26 cellular contexts compared by ENCODE assay signal in the genomic region with DNA sequence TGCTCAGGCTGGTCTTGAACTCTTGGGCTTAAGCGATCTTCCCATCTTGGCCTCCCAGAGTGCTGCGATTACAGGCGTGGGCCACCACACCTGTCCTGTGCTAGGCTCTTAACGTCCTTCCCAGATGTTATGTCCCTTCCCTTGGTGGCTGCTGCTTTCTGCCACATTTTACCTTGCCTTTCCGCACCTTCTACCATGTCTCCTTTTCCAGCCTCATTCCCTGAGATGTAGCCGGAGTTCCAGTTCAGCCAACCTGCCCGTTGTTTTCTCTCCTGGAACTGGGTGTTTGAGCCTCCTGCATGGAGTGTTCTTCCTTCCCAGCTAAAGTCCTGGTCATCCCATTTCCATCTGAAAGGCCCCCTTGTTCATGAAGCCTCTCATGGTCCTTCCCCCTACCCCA.
"Had no signal": no experiment of that assay in that cellular context is flagged by ENCODE, and none has a peak within 500 bp of the region (broad histone marks: within the 10 kb centered on the region; RNA-seq: fewer than 3 reads in every experiment).

No MANE protein-coding gene starts in this region.

- H3K36me3 ChIP-seq: adrenal gland, ascending aorta, brain microvascular endothelial cell, gastroesophageal sphincter, sigmoid colon, thoracic aorta, vagina had no signal

- H3K4me2 ChIP-seq: smooth muscle cell had no signal

- H3K27me3 ChIP-seq: adrenal gland, ascending aorta, brain microvascular endothelial cell, gastroesophageal sphincter, sigmoid colon, vagina had no signal

- H3K9me3 ChIP-seq: adrenal gland, ascending aorta, gastroesophageal sphincter, sigmoid colon, thoracic aorta, vagina had no signal

- H3K36me3 Mint-ChIP-seq: type B pancreatic cell had no signal

- FAIRE-seq: islet of Langerhans had no signal

- H3K4me3 Mint-ChIP-seq: activated CD8-positive, alpha-beta memory T cell treated with anti-CD3 and anti-CD28 coated beads, Interleukin-2, amount 10 ng/mL, durations not matched to agents 7 days and 5 days; activated CD8-positive, alpha-beta T cell treated with anti-CD3 and anti-CD28 coated beads for 36 hours; activated naive CD8-positive, alpha-beta T cell; type B pancreatic cell had no signal

- H3K27ac ChIP-seq: adrenal gland, ascending aorta, brain microvascular endothelial cell, epithelial cell of prostate, gastroesophageal sphincter, sigmoid colon, thoracic aorta, vagina had no signal

- ATAC-seq: activated CD8-positive, alpha-beta memory T cell treated with anti-CD3 and anti-CD28 coated beads, Interleukin-2, amount 10 ng/mL, durations not matched to agents 7 days and 5 days; activated CD8-positive, alpha-beta T cell treated with anti-CD3 and anti-CD28 coated beads for 36 hours; gastroesophageal sphincter; left cardiac atrium had no signal

- H3K9me3 Mint-ChIP-seq: activated CD8-positive, alpha-beta T cell treated with anti-CD3 and anti-CD28 coated beads for 36 hours; type B pancreatic cell had no signal

- H3K27ac Mint-ChIP-seq: activated CD8-positive, alpha-beta memory T cell treated with anti-CD3 and anti-CD28 coated beads, Interleukin-2, amount 10 ng/mL, durations not matched to agents 7 days and 5 days; activated CD8-positive, alpha-beta T cell treated with anti-CD3 and anti-CD28 coated beads for 36 hours; activated naive CD8-positive, alpha-beta T cell; progenitor cell of endocrine pancreas; type B pancreatic cell had no signal

- DNase-seq: activated CD4-positive, alpha-beta T cell treated with anti-CD3 and anti-CD28 coated beads for 4 hours; activated CD8-positive, alpha-beta memory T cell treated with anti-CD3 and anti-CD28 coated beads, Interleukin-2, amount 10 ng/mL, durations not matched to agents 7 days and 5 days; activated CD8-positive, alpha-beta T cell treated with anti-CD3 and anti-CD28 coated beads for 36 hours; activated gamma-delta T cell treated with Interleukin-2 at 50 U/mL for 16 hours; activated T-cell treated with anti-CD3 and anti-CD28 coated beads for 4 hours; adrenal gland; brain microvascular endothelial cell; caudate nucleus; hypothalamus; left cardiac atrium; retina; sigmoid colon; stimulated activated CD4-positive, alpha-beta T cell treated with anti-CD3 and anti-CD28 coated beads, Interleukin-2, amount 100 ng/mL, for 48 hours; stimulated activated CD8-positive, alpha-beta memory T cell treated with anti-CD3 and anti-CD28 coated beads, Interleukin-4, amount 100 ng/mL, for 48 hours; stimulated activated naive CD4-positive, alpha-beta T cell treated with Interleukin-2 at 50 U/mL for 16 hours; T-helper 9 cell had no signal

- H3K27me3 Mint-ChIP-seq: activated CD8-positive, alpha-beta memory T cell treated with anti-CD3 and anti-CD28 coated beads, Interleukin-2, amount 10 ng/mL, durations not matched to agents 7 days and 5 days; activated CD8-positive, alpha-beta T cell treated with anti-CD3 and anti-CD28 coated beads for 36 hours; activated naive CD8-positive, alpha-beta T cell; progenitor cell of endocrine pancreas; type B pancreatic cell had no signal

- H3K4me3 ChIP-seq: adrenal gland, ascending aorta, gastroesophageal sphincter, sigmoid colon, smooth muscle cell, thoracic aorta, vagina had no signal
